8 cellular contexts compared by ENCODE assay signal in genomic region chr6:44072959-44073611, GRCh38. TPM values are rescaled to one million over a fixed set of nuclear protein-coding genes. Genes with fewer than 3 reads are reported as not detected.
A peak's percentile ranks its signal among the peaks of the same experiment; 100 is the strongest.
DNase-seq lines count a peak whose midpoint lies in the region; ATAC-seq, FAIRE-seq and TF ChIP-seq lines count a peak whose summit lies in the region.

No MANE protein-coding gene starts in this region.

- H3K4me1 ChIP-seq in GM12878 (ENCODE audit: control insufficient read depth, insufficient read depth, low read length), result peaks cover 46% of the 10 kb centered on the region

- no peak for TF ChIP-seq RAD21 in GM12878 (IDR thresholded peaks at IDR 0.05; ENCODE audit: insufficient read depth, low read depth, low read length)

- no peaks in the 10 kb centered on the region for H3K27me3 ChIP-seq in GM12878 (replicated peaks in 1 of 2; ENCODE audit: control insufficient read depth in 2 of 2, insufficient read depth in 2 of 2, low read length in 1 of 2)

- FAIRE-seq in GM12878 (lab: Jason Lieb, UNC), result peak; percentile 89

- RAD21 ChIA-PET in GM12878 (lab: Charles Lee; ENCODE audit: unreplicated experiment), result interaction anchor here (0.9 to 11.0 kb wide), 16 partner anchors 8 to 444 kb away, joined by 3 to 179 read pairs (median 5); partner anchors contain the start of genes GTPBP2 and VEGFA

- peaks cover 13% of the 10 kb centered on the region for H3K79me2 ChIP-seq in GM12878 (ENCODE audit: control insufficient read depth, insufficient read depth, low read length)

- POLR2A ChIA-PET in GM12878 (lab: Charles Lee), result interaction anchor here (0.7 to 11.0 kb wide), 12 partner anchors 8 to 348 kb away, joined by 3 to 97 read pairs (median 9); partner anchors contain the start of gene VEGFA

- SMC1A ChIA-PET in GM12878 (lab: Charles Lee; ENCODE audit: uncharacterized antibody, unreplicated experiment), result interaction anchor here (1.0 to 5.5 kb wide), 9 partner anchors 8 to 358 kb away, joined by 3 to 50 read pairs (median 6); partner anchors contain the start of gene VEGFA

- no peaks in the 10 kb centered on the region for H3K36me3 ChIP-seq in GM12878 (ENCODE audit: control insufficient read depth in 2 of 2, insufficient read depth in 2 of 2, low read length in 1 of 2)

- in situ Hi-C loops in SK-MEL-5 (cut with HindIII; ENCODE audit: low pct_unique_long_range_greater_than_20kb, low sequenced_read_pairs) (no loop called here), GM12878 (cut with MboI) (loop anchor here (5.0 kb wide), 1 partner anchor 301 kb away; the partner anchor contains the start of gene VEGFA)

- no peaks in the 10 kb centered on the region for H3K9me3 ChIP-seq in GM12878 (replicated peaks; ENCODE audit: control insufficient read depth, insufficient read depth, low read length)

- TF ChIP-seq POLR2A in GM12878 (IDR thresholded peaks at IDR 0.05; ENCODE audit: low read depth, low read length), result peak; percentile 76

- no peaks in the 10 kb centered on the region for H4K20me1 ChIP-seq in GM12878 (ENCODE audit: control insufficient read depth, insufficient read depth)

- CTCF ChIA-PET in GM12878 (lab: Yijun Ruan, JAX), result interaction anchor here (0.6 to 12.9 kb wide), 14 partner anchors 10 to 443 kb away, joined by 3 to 264 read pairs (median 4); partner anchors contain the start of genes GTPBP2 and VEGFA

- peak overlapping the region; percentile 83 for H2AFZ ChIP-seq in GM12878 (ENCODE audit: control insufficient read depth, low read depth, low read length)

- H3K4me2 ChIP-seq in GM12878 (ENCODE audit: control insufficient read depth, insufficient read depth), result peak overlapping the region; percentile 88

- DNase-seq in SK-MEL-5 (ENCODE audit: low read depth, low spot score), result peak; percentile 80
- DNase-seq in GM12878 (ENCODE audit: low read depth, low spot score), result no peak
- peak; percentile 91 for DNase-seq in iPS-NIHi7 (ENCODE audit: extremely low spot score)
- DNase-seq in stimulated activated CD4-positive, alpha-beta T cell treated with anti-CD3 and anti-CD28 coated beads, Interleukin-15, amount 100 ng/mL, for 1 hour (ENCODE audit: low read depth in 1 of 2, low spot score in 1 of 2), result peak; percentile 43 to 67
- no peak for DNase-seq in cerebellar nuclear complex (lab: John Stamatoyannopoulos, UW)
- no peak for DNase-seq in C1 segment of cervical spinal cord (lab: John Stamatoyannopoulos, UW)

- BruUV-seq in GM12878 (replicated peaks; lab: Mats Ljungman, UMichigan), result no TSS peak

- intact Hi-C loops in GM12878 (cut with micrococcal nuclease; ENCODE audit: unreplicated experiment), result loop anchor here (10.0 kb wide), 1 partner anchor 618 kb away; the partner anchor contains the start of gene DLK2

- peak; percentile 62 for ATAC-seq in GM18498 (IDR thresholded peaks at IDR 0.05; ENCODE audit: unreplicated experiment)
- peak; percentile 39 for ATAC-seq in HG02870 (IDR thresholded peaks at IDR 0.05; ENCODE audit: unreplicated experiment)
- peak; percentile 72 for ATAC-seq in GM12878

- TF ChIP-seq EP300 in GM12878 (IDR thresholded peaks at IDR 0.05; ENCODE audit: borderline replicate concordance in 1 of 2, control insufficient read depth in 1 of 2, low read depth in 2 of 2, low read length in 2 of 2), result 0 out of 4 replicates have a peak, but pooled peaks of 1 of the 2 experiments have one; percentile 16

- peak overlapping the region; percentile 77 for H3K9ac ChIP-seq in GM12878 (ENCODE audit: control insufficient read depth, insufficient read depth, low read length)

- H3K27ac ChIP-seq in GM12878 (ENCODE audit: control insufficient read depth, insufficient read depth), result peak overlapping the region; percentile 85

- peak overlapping the region; percentile 54 for H3K4me3 ChIP-seq in GM12878

- 1% methylated on average over 45 of the region's 55 CpGs for WGBS in GM12878 (ENCODE audit: insufficient coverage, insufficient replicate concordance, low lambda C conversion rate, missing lambda C conversion rate)

- no peak for TF ChIP-seq CTCF in GM12878 (IDR thresholded peaks at IDR 0.05 in 2 of 3, conservative IDR thresholded peaks at IDR 0.05 in 1 of 3; ENCODE audit: control insufficient read depth in 2 of 3, extremely low read depth in 1 of 3, insufficient read depth in 1 of 3, low read depth in 3 of 3, low read length in 3 of 3)

TF ChIP-seq in GM12878, 131 proteins besides CTCF, POLR2A, EP300 and RAD21 (continues in another document):
- TF ChIP-seq, protein P1, sequence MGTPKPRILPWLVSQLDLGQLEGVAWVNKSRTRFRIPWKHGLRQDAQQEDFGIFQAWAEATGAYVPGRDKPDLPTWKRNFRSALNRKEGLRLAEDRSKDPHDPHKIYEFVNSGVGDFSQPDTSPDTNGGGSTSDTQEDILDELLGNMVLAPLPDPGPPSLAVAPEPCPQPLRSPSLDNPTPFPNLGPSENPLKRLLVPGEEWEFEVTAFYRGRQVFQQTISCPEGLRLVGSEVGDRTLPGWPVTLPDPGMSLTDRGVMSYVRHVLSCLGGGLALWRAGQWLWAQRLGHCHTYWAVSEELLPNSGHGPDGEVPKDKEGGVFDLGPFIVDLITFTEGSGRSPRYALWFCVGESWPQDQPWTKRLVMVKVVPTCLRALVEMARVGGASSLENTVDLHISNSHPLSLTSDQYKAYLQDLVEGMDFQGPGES (IDR thresholded peaks at IDR 0.05), result 0 out of 2 replicates have a peak, but pooled peaks have one; percentile 24
- TF ChIP-seq CREM (IDR thresholded peaks at IDR 0.05; ENCODE audit: low read depth) (no peak), PBX3 (IDR thresholded peaks at IDR 0.05; ENCODE audit: insufficient replicate concordance, low read depth, low read length) (peak; percentile 27), EED (IDR thresholded peaks at IDR 0.05; ENCODE audit: low read depth) (no peak), IKZF1 (conservative IDR thresholded peaks at IDR 0.05) (peak; percentile 54), TAF1 (IDR thresholded peaks at IDR 0.05; ENCODE audit: borderline replicate concordance, low read depth, low read length) (no peak), IRF4 (IDR thresholded peaks at IDR 0.05; ENCODE audit: low read depth, low read length) (no peak), PAX5 (IDR thresholded peaks at IDR 0.05; ENCODE audit: borderline replicate concordance, low read depth, low read length) (0 out of 2 replicates have a peak, but pooled peaks have one; percentile 36), RUNX3 (IDR thresholded peaks at IDR 0.05; ENCODE audit: low read length) (no peak), CREB1 (IDR thresholded peaks at IDR 0.05; ENCODE audit: low read depth) (no peak), NFYA (IDR thresholded peaks at IDR 0.05; ENCODE audit: borderline replicate concordance, low read depth, low read length) (no peak)

RNA-seq across cellular contexts. Expression of gene MRPL14, which starts 54.2 kb away (rescaled TPM):
- total RNA-seq in SK-MEL-5 (2014; rRNA removed; shearing (Covaris generic)), result 60.0 and 61.2 TPM in 2 replicates
- polyA plus RNA-seq in SK-MEL-5 (2015; cell fraction: cytosol; rRNA removed), result 42.0 and 60.3 TPM in 2 replicates
- 8.5 and 9.1 TPM in 2 replicates for polyA plus RNA-seq in SK-MEL-5 (2015; cell fraction: nucleus; rRNA removed)
- total RNA-seq in GM12878 (2013; cell fraction: nucleolus; rRNA removed), result 26.2 and 26.4 TPM in 2 replicates
- 107 and 109 TPM in 2 replicates for total RNA-seq in GM12878 (2014; rRNA removed)
- 74.9 and 80.5 TPM in 2 replicates for total RNA-seq in GM12878 (2014; rRNA removed; fragmentation: Illumina TruSeq; extraction: Trizol)
- 85.9 and 91.1 TPM in 2 replicates for total RNA-seq in GM12878 (2021)
- polyA plus RNA-seq in GM12878 (2011; ENCODE audit: low read depth), result 45.9 TPM
- 91.6 and 128 TPM in 2 replicates for polyA plus RNA-seq in GM12878 (2011; rRNA removed)
- polyA plus RNA-seq in GM12878 (2011; cell fraction: cytosol; rRNA removed), result 127 and 146 TPM in 2 replicates
- polyA plus RNA-seq in GM12878 (2011; cell fraction: nucleus; rRNA removed), result 48.1 and 49.3 TPM in 2 replicates
- polyA plus RNA-seq in GM12878 (2012), result 68.0 and 83.2 TPM in 2 replicates
- 68.1 and 87.4 TPM in 2 replicates for polyA plus RNA-seq in GM12878 (2014; fragmentation: Illumina TruSeq; extraction: Trizol)
- polyA plus RNA-seq in GM12878 (2014; fragmentation: Nextera tagmentation; extraction: Ambion mirVana), result 100 to 1,000 TPM; 291 to 294 TPM
- polyA plus RNA-seq in GM12878 (2014; rRNA removed), result 117 and 145 TPM in 2 replicates
- polyA plus RNA-seq in GM12878 (2016; fragmentation: Nextera tagmentation; extraction: Ambion mirVana), result 100 to 1,000 TPM; 170 to 193 TPM
- polyA minus RNA-seq in GM12878 (2011; rRNA and poly(A)+ RNA removed), result 21.9 and 36.1 TPM in 2 replicates
- polyA minus RNA-seq in GM12878 (2011; cell fraction: cytosol; rRNA and poly(A)+ RNA removed), result 16.8 and 17.4 TPM in 2 replicates
- 7.9 and 9.6 TPM in 2 replicates for polyA minus RNA-seq in GM12878 (2011; cell fraction: nucleus; rRNA and poly(A)+ RNA removed)

RNA-seq across cellular contexts. Expression of gene TMEM63B, which starts 54.3 kb away (rescaled TPM):
- 23.6 and 27.6 TPM in 2 replicates for total RNA-seq in SK-MEL-5 (2014; rRNA removed; shearing (Covaris generic))
- 55.1 and 71.9 TPM in 2 replicates for polyA plus RNA-seq in SK-MEL-5 (2015; cell fraction: cytosol; rRNA removed)
- polyA plus RNA-seq in SK-MEL-5 (2015; cell fraction: nucleus; rRNA removed), result 39.8 and 48.3 TPM in 2 replicates
- 27.1 and 27.5 TPM in 2 replicates for total RNA-seq in GM12878 (2013; cell fraction: nucleolus; rRNA removed)
- total RNA-seq in GM12878 (2014; rRNA removed) (7.1 and 7.5 TPM in 2 replicates), GM12878 (2014; rRNA removed; fragmentation: Illumina TruSeq; extraction: Trizol) (4.0 and 4.1 TPM in 2 replicates), GM12878 (2021) (12.8 and 14.8 TPM in 2 replicates)
- 5.4 TPM for polyA plus RNA-seq in GM12878 (2011; ENCODE audit: low read depth)
- polyA plus RNA-seq in GM12878 (2011; rRNA removed) (9.2 and 15.0 TPM in 2 replicates), GM12878 (2014; fragmentation: Illumina TruSeq; extraction: Trizol) (7.4 and 9.5 TPM in 2 replicates), GM12878 (2014; fragmentation: Nextera tagmentation; extraction: Ambion mirVana) (under 1 TPM in 1 of 2 experiments, not detected in 1; 0.09 TPM), GM12878 (2014; rRNA removed) (9.5 and 10.2 TPM in 2 replicates), GM12878 (2016; fragmentation: Nextera tagmentation; extraction: Ambion mirVana) (1 to 10 TPM; 4.3 to 5.1 TPM)
- 21.7 and 22.5 TPM in 2 replicates for polyA plus RNA-seq in GM12878 (2011; cell fraction: cytosol; rRNA removed)
- polyA plus RNA-seq in GM12878 (2011; cell fraction: nucleus; rRNA removed), result 54.7 and 59.6 TPM in 2 replicates
- 8.2 and 11.7 TPM in 2 replicates for polyA plus RNA-seq in GM12878 (2012)
- polyA minus RNA-seq in GM12878 (2011; rRNA and poly(A)+ RNA removed), result 36.4 and 36.7 TPM in 2 replicates
- 9.3 and 13.2 TPM in 2 replicates for polyA minus RNA-seq in GM12878 (2011; cell fraction: cytosol; rRNA and poly(A)+ RNA removed)
- polyA minus RNA-seq in GM12878 (2011; cell fraction: nucleus; rRNA and poly(A)+ RNA removed), result 8.3 and 15.1 TPM in 2 replicates

Comparison
In these comparisons a context has a peak if more than half of its experiments do, and no peak if none do; other contexts are left out.
1. DNase-seq: peak in SK-MEL-5 (single experiment), iPS-NIHi7 (single experiment) and stimulated activated CD4-positive, alpha-beta T cell treated with anti-CD3 and anti-CD28 coated beads, Interleukin-15, amount 100 ng/mL, for 1 hour (2 of 2); none in GM12878 (single experiment), cerebellar nuclear complex (0 of 2) and C1 segment of cervical spinal cord (0 of 14).
2. Peak in every context shown above with its lines, with median percentiles within 50 percentile points of each other: ATAC-seq.